Comparison of ENCODE assay signal across 1 cellular context in the genomic region with DNA sequence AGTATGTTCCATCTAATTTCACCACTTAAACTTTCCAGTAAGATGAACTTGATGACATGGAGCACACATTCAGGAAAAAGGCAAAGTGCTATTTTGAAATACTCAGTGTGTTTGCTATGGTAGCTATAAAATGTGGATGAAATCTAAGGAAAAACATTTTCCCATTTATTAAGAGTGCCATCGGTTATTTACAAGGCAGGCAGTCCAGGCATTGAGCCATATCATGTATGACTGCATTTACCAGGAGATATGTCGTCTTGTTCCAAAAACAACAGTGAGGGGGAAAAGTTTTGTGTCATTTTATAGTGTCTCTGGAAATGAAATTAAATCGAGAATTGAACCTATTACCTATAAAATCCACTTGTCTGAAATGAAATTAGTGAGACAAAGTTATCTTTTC.
TF ChIP-seq lines count a peak whose summit lies in the region.

No MANE protein-coding gene starts in this region.

TF ChIP-seq in IMR-90, 13 proteins besides CTCF, POLR2A, EP300 and RAD21 (continued from another document):
- no peak for TF ChIP-seq USF2 (IDR thresholded peaks at IDR 0.05; ENCODE audit: low read depth, low read length)
- no peak for TF ChIP-seq CHD1 (IDR thresholded peaks at IDR 0.05; ENCODE audit: low read depth, low read length)
- TF ChIP-seq RCOR1 (IDR thresholded peaks at IDR 0.05; ENCODE audit: insufficient replicate concordance, low read length) = no peak
